ENCODE assay signal across 16 cellular contexts in genomic region chr4:89123418-89123817, GRCh38. TPM values are rescaled to one million over a fixed set of nuclear protein-coding genes. Genes with fewer than 3 reads are reported as not detected.
A peak's percentile ranks its signal among the peaks of the same experiment; 100 is the strongest.
DNase-seq lines count a peak whose midpoint lies in the region; FAIRE-seq and TF ChIP-seq lines count a peak whose summit lies in the region.
"Had no signal": no experiment of that assay in that cellular context is flagged by ENCODE, and none has a peak within 500 bp of the region (broad histone marks: within the 10 kb centered on the region; RNA-seq: fewer than 3 reads in every experiment).

No MANE protein-coding gene starts in this region.

- TF ChIP-seq CTCF in astrocyte (IDR thresholded peaks at IDR 0.05; ENCODE audit: insufficient read depth, low read depth, low read length) = no peak

- no peaks in the 10 kb centered on the region for H4K20me1 ChIP-seq in astrocyte (ENCODE audit: insufficient read depth, low read length)

- H3K9me3 ChIP-seq in astrocyte (ENCODE audit: insufficient read depth, low read depth, low read length) (no peaks in the 10 kb centered on the region), trophoblast cell (ENCODE audit: insufficient read depth, low read depth, low read length) (peaks cover 2% of the 10 kb centered on the region)
- H3K9me3 ChIP-seq: esophagus muscularis mucosa had no signal

- H3K23ac ChIP-seq in trophoblast cell (ENCODE audit: low read length) = no peak overlapping the region

- H3K4me1 Mint-ChIP-seq in astrocyte (ENCODE audit: low read depth, unreplicated experiment) = peaks cover 25% of the 10 kb centered on the region
- H3K4me1 Mint-ChIP-seq: stimulated activated memory B cell treated with anti-CD40 and anti-IgM and Interleukin-4, amounts not matched to agents 10 μg/mL and 1 μg/mL and 100 μg/mL, for 72 hours had no signal

- no peak overlapping the region for H4K8ac ChIP-seq in trophoblast cell (ENCODE audit: low read depth, low read length)

- H3K4me2 ChIP-seq in astrocyte (ENCODE audit: low read length) = peak overlapping the region; percentile 15
- H3K4me2 ChIP-seq in trophoblast cell (ENCODE audit: low read length) = no peak overlapping the region

- H3K79me2 ChIP-seq in astrocyte (ENCODE audit: insufficient read depth, low read length) = no peaks in the 10 kb centered on the region
- no peaks in the 10 kb centered on the region for H3K79me2 ChIP-seq in trophoblast cell (ENCODE audit: control insufficient read depth, insufficient read depth, low read length, poor library complexity)

- no peak for TF ChIP-seq POLR2A in GM12892 (IDR thresholded peaks at IDR 0.05; ENCODE audit: low read depth, low read length)

- no peak overlapping the region for H3K4me3 Mint-ChIP-seq in astrocyte (ENCODE audit: unreplicated experiment)
- H3K4me3 Mint-ChIP-seq: activated naive CD4-positive, alpha-beta T cell treated with anti-CD3 and anti-CD28 coated beads for 36 hours; stimulated activated memory B cell treated with anti-CD40 and anti-IgM and Interleukin-4, amounts not matched to agents 10 μg/mL and 1 μg/mL and 100 μg/mL, for 72 hours had no signal

- H4K12ac ChIP-seq in trophoblast cell (ENCODE audit: low read depth, low read length) = no peak overlapping the region

- H3K18ac ChIP-seq in trophoblast cell (ENCODE audit: low read length) = no peak overlapping the region

- no peaks in the 10 kb centered on the region for H3K27me3 Mint-ChIP-seq in astrocyte (ENCODE audit: low read depth, unreplicated experiment)
- H3K27me3 Mint-ChIP-seq: stimulated activated memory B cell treated with anti-CD40 and anti-IgM and Interleukin-4, amounts not matched to agents 10 μg/mL and 1 μg/mL and 100 μg/mL, for 72 hours had no signal

- WGBS in trophoblast cell (ENCODE audit: extremely low coverage, insufficient coverage, insufficient read length) = no CpG with 5 or more reads among the region's 6 CpGs

- H3K4me3 ChIP-seq in astrocyte (ENCODE audit: insufficient read depth, low read depth, low read length) = no peak overlapping the region
- no peak overlapping the region for H3K4me3 ChIP-seq in trophoblast cell (ENCODE audit: low read depth, low read length)
- H3K4me3 ChIP-seq: esophagus muscularis mucosa had no signal

- FAIRE-seq in astrocyte (lab: Jason Lieb, UNC) = no peak
- FAIRE-seq in GM12892 (lab: Jason Lieb, UNC) = no peak

- no peak overlapping the region for H3K9ac ChIP-seq in astrocyte (ENCODE audit: low read length)
- H3K9ac ChIP-seq in trophoblast cell (ENCODE audit: low read length) = no peak overlapping the region

- no peak overlapping the region for H4K91ac ChIP-seq in trophoblast cell (ENCODE audit: low read depth, low read length)

- no peak overlapping the region for H3K4ac ChIP-seq in trophoblast cell (ENCODE audit: low read depth, low read length)

- DNase-seq in ELR (ENCODE audit: low read depth) = peak; percentile 36
- DNase-seq in astrocyte (ENCODE audit: low read depth) = peak; percentile 46
- peak; percentile 87 for DNase-seq in iris pigment epithelial cell (ENCODE audit: low read depth)
- peak; percentile 74 to 86 for DNase-seq in trophoblast cell
- DNase-seq in NCI-H524 treated with DMSO at 0.1 percent for 48 hours (lab: John Stamatoyannopoulos, UW) = no peak
- DNase-seq in head of caudate nucleus = no peak
- DNase-seq in germinal center (ENCODE audit: low spot score) = no peak
- DNase-seq in GM12892 (ENCODE audit: insufficient read length) = no peak
- DNase-seq: activated naive CD4-positive, alpha-beta T cell treated with anti-CD3 and anti-CD28 coated beads for 36 hours; central memory CD4-positive, alpha-beta T cell; DMS153; NCI-H1417; NCI-H526 treated with DMSO at 0.1 percent for 48 hours; stimulated activated CD4-positive, alpha-beta T cell treated with anti-CD3 and anti-CD28 coated beads, Interleukin-4, amount 100 ng/mL, for 4 hours had no signal

- no peaks in the 10 kb centered on the region for H3K36me3 ChIP-seq in astrocyte (ENCODE audit: insufficient read depth, low read length)
- no peaks in the 10 kb centered on the region for H3K36me3 ChIP-seq in trophoblast cell (ENCODE audit: control insufficient read depth in 1 of 2, insufficient read depth in 2 of 2, low read length in 2 of 2)
- H3K36me3 ChIP-seq: esophagus muscularis mucosa had no signal

- H3K36me3 Mint-ChIP-seq in astrocyte (ENCODE audit: low read depth, unreplicated experiment) = no peaks in the 10 kb centered on the region
- H3K36me3 Mint-ChIP-seq: stimulated activated memory B cell treated with anti-CD40 and anti-IgM and Interleukin-4, amounts not matched to agents 10 μg/mL and 1 μg/mL and 100 μg/mL, for 72 hours had no signal

- no peak overlapping the region for H2BK120ac ChIP-seq in trophoblast cell (ENCODE audit: insufficient read depth, low read length, poor library complexity)

- H3K9me3 Mint-ChIP-seq in astrocyte (ENCODE audit: unreplicated experiment) = no peaks in the 10 kb centered on the region
- H3K9me3 Mint-ChIP-seq: activated naive CD4-positive, alpha-beta T cell treated with anti-CD3 and anti-CD28 coated beads for 36 hours; stimulated activated memory B cell treated with anti-CD40 and anti-IgM and Interleukin-4, amounts not matched to agents 10 μg/mL and 1 μg/mL and 100 μg/mL, for 72 hours had no signal

- H3K27ac Mint-ChIP-seq in astrocyte (ENCODE audit: unreplicated experiment) = peak overlapping the region; percentile 10
- H3K27ac Mint-ChIP-seq: activated naive CD4-positive, alpha-beta T cell treated with anti-CD3 and anti-CD28 coated beads for 36 hours; stimulated activated memory B cell treated with anti-CD40 and anti-IgM and Interleukin-4, amounts not matched to agents 10 μg/mL and 1 μg/mL and 100 μg/mL, for 72 hours had no signal

- H3K27me3 ChIP-seq in astrocyte (ENCODE audit: insufficient read depth, low read length) (no peaks in the 10 kb centered on the region), trophoblast cell (ENCODE audit: insufficient read depth, low read length) (no peaks in the 10 kb centered on the region)
- H3K27me3 ChIP-seq: esophagus muscularis mucosa had no signal

- no peak overlapping the region for H3K14ac ChIP-seq in trophoblast cell (ENCODE audit: low read length)

- H2AFZ ChIP-seq in astrocyte (ENCODE audit: low read depth, low read length) = no peak overlapping the region
- no peak overlapping the region for H2AFZ ChIP-seq in trophoblast cell (ENCODE audit: insufficient read depth, low read length, poor library complexity)

- H2AK5ac ChIP-seq in trophoblast cell (ENCODE audit: low read length) = no peak overlapping the region

- no peak overlapping the region for H2BK12ac ChIP-seq in trophoblast cell (ENCODE audit: low read length)

- H3K79me1 ChIP-seq in trophoblast cell (ENCODE audit: low read length) = no peaks in the 10 kb centered on the region

- intact Hi-C loops in head of caudate nucleus (cut with DNase I) = no loop called here

- H2BK5ac ChIP-seq in trophoblast cell (ENCODE audit: low read depth, low read length, poor library complexity) = no peak overlapping the region

- H3K27ac ChIP-seq in astrocyte (ENCODE audit: low read depth, low read length) (no peak overlapping the region), trophoblast cell (ENCODE audit: low read depth, low read length) (no peak overlapping the region)
- H3K27ac ChIP-seq: esophagus muscularis mucosa had no signal

- H3K4me1 ChIP-seq in astrocyte (ENCODE audit: insufficient read depth, low read length) (peaks cover 8% of the 10 kb centered on the region), trophoblast cell (ENCODE audit: control insufficient read depth in 1 of 2, insufficient read depth in 2 of 2, low read length in 2 of 2) (peaks cover 0 to 2% of the 10 kb centered on the region in 2 experiments)
- H3K4me1 ChIP-seq: esophagus muscularis mucosa had no signal

RNA-seq across cellular contexts. Expression of gene TIGD2, which starts 12.1 kb away (rescaled TPM):
- 5.1 and 5.3 TPM in 2 replicates for total RNA-seq in astrocyte
- 7.8 and 8.0 TPM in 2 replicates for polyA plus RNA-seq in trophoblast cell (2013)
- polyA plus RNA-seq in GM12892 (2012; ENCODE audit: missing spikeins) = 4.5 TPM

Comparison
In these comparisons a context has a peak if more than half of its experiments do, and no peak if none do; other contexts are left out.
1. DNase-seq: peak in ELR (single experiment), astrocyte (single experiment), iris pigment epithelial cell (single experiment) and trophoblast cell (2 of 2); none in NCI-H524 treated with DMSO at 0.1 percent for 48 hours (single experiment), head of caudate nucleus (0 of 42), germinal center (single experiment) and GM12892 (single experiment).